Comparison of ENCODE assay signal across 5 cellular contexts in genomic region chr5:121735618-121736017, GRCh38.
"Had no signal": no experiment of that assay in that cellular context is flagged by ENCODE, and none has a peak within 500 bp of the region (broad histone marks: within the 10 kb centered on the region; RNA-seq: fewer than 3 reads in every experiment).

No MANE protein-coding gene starts in this region.

- H3K4me3 ChIP-seq: GM23338, K562 had no signal

- ATAC-seq: GM23338, K562 had no signal

- DNase-seq: H9, HCEC 1CT, IMR-90 had no signal
